17 cellular contexts compared by ENCODE assay signal in the genomic region with DNA sequence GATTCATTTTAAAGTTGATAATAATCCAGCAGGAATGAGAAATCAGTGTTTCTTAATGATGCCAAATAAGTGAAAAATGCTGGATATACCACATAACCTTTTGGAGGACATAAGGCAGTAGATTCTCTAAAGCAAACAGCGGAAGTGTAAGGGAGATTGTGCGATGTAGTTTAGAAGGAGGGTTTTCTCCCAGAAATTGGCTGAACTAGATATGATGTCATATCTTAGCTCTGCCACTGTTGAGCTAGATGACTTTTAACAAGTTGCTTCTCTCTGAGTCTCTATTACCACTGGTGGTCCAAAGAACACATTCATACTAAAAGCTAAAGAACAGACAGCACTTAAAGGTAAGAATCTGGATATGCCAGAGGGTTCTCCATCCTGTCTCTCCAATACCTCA.
"Had no signal": no experiment of that assay in that cellular context is flagged by ENCODE, and none has a peak within 500 bp of the region (broad histone marks: within the 10 kb centered on the region; RNA-seq: fewer than 3 reads in every experiment).

No MANE protein-coding gene starts in this region.

- H3K4me1 ChIP-seq: parathyroid adenoma had no signal

- DNase-seq: activated CD4-positive, alpha-beta T cell treated with anti-CD3 and anti-CD28 coated beads for 36 hours; activated CD4-positive, alpha-beta T cell treated with anti-CD3 and anti-CD28 coated beads, Interleukin-2, amount 50 U/mL, for 48 hours; activated gamma-delta T cell; dermis blood vessel endothelial cell; effector memory CD4-positive, alpha-beta T cell; naive thymus-derived CD4-positive, alpha-beta T cell; stimulated activated naive CD4-positive, alpha-beta T cell had no signal

- H3K4me3 Mint-ChIP-seq: activated CD4-positive, alpha-beta T cell treated with anti-CD3 and anti-CD28 coated beads for 36 hours; activated naive CD4-positive, alpha-beta T cell treated with anti-CD3 and anti-CD28 coated beads, Interleukin-2, amount 50 U/mL, for 24 hours; memory B cell; naive thymus-derived CD4-positive, alpha-beta T cell; T-helper 2 cell treated with Interferon-gamma antibody and Interleukin-4, amounts not matched to agents 5 μg/mL and 100 μg/mL, for 36 hours; WTC11 had no signal

- H3K9me3 Mint-ChIP-seq: activated naive CD4-positive, alpha-beta T cell treated with anti-CD3 and anti-CD28 coated beads, Interleukin-2, amount 50 U/mL, for 24 hours; memory B cell; naive thymus-derived CD4-positive, alpha-beta T cell; T-helper 2 cell treated with Interferon-gamma antibody and Interleukin-4, amounts not matched to agents 5 μg/mL and 100 μg/mL, for 36 hours; WTC11 had no signal

- H3K27me3 ChIP-seq: ascending aorta, gastroesophageal sphincter, neutrophil had no signal

- H2AFZ ChIP-seq: parathyroid adenoma had no signal

- H3K9me3 ChIP-seq: ascending aorta, gastroesophageal sphincter, neutrophil had no signal

- H3K27ac Mint-ChIP-seq: activated CD4-positive, alpha-beta T cell treated with anti-CD3 and anti-CD28 coated beads for 36 hours; activated naive CD4-positive, alpha-beta T cell treated with anti-CD3 and anti-CD28 coated beads, Interleukin-2, amount 50 U/mL, for 24 hours; memory B cell; naive thymus-derived CD4-positive, alpha-beta T cell; T-helper 2 cell treated with Interferon-gamma antibody and Interleukin-4, amounts not matched to agents 5 μg/mL and 100 μg/mL, for 36 hours; WTC11 had no signal

- H3K9ac ChIP-seq: parathyroid adenoma had no signal

- H3K36me3 Mint-ChIP-seq: memory B cell, WTC11 had no signal

- H3K4me3 ChIP-seq: ascending aorta, gastroesophageal sphincter had no signal

- FAIRE-seq: bronchial epithelial cell, TTC549 had no signal

- H3K27ac ChIP-seq: ascending aorta, gastroesophageal sphincter, neutrophil, parathyroid adenoma had no signal

- H3K36me3 ChIP-seq: ascending aorta, gastroesophageal sphincter, neutrophil had no signal

- ATAC-seq: activated CD4-positive, alpha-beta T cell treated with anti-CD3 and anti-CD28 coated beads for 36 hours; gastroesophageal sphincter; naive thymus-derived CD4-positive, alpha-beta T cell; WTC11 had no signal
